9 cellular contexts compared by ENCODE assay signal in the genomic region with DNA sequence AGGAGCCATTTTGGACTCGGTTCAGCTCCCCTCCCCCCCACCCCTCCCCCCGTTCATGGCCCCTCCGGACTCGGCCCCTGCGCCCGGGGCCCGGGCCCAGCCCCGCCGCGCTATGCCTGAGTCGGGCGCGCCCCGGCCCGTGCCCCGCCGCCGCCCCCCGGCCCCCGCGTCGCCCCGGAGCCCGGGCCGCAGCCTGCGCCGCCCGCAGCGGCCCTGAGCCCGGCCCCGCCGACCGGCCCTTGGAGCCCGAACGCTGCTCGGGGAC. TPM values are rescaled to one million over a fixed set of nuclear protein-coding genes. Genes with fewer than 3 reads are reported as not detected.
DNase-seq lines count a peak whose midpoint lies in the region; ATAC-seq, FAIRE-seq and TF ChIP-seq lines count a peak whose summit lies in the region.
"Had no signal": no experiment of that assay in that cellular context is flagged by ENCODE, and none has a peak within 500 bp of the region (broad histone marks: within the 10 kb centered on the region; RNA-seq: fewer than 3 reads in every experiment).

No MANE protein-coding gene starts in this region.

- peak overlapping the region; percentile 84 to 87; a peak in 3 of 4 replicates for H3K4me3 ChIP-seq in SK-N-SH (ENCODE audit: low read depth in 2 of 2, low read length in 1 of 2)
- H3K4me3 ChIP-seq in kidney (ENCODE audit: low read length in 2 of 2): peak overlapping the region in 1 of 2 donors; percentile 91

- peaks cover 27% of the 10 kb centered on the region for H4K20me1 ChIP-seq in SK-N-SH (ENCODE audit: insufficient read depth)

- peak overlapping the region; percentile 73 for H3K4me3 Mint-ChIP-seq in activated T-helper 17 cell treated with anti-CD3 and anti-CD28 coated beads, Interleukin-2, amount 50 U/mL, for 72 hours

- DNase-seq in SK-N-SH (no peak), kidney (no peak)

- H2AFZ ChIP-seq in SK-N-SH (ENCODE audit: low read depth): no peak overlapping the region

- no peak for TF ChIP-seq RAD21 in SK-N-SH (IDR thresholded peaks at IDR 0.05; ENCODE audit: low read length)

- no peaks in the 10 kb centered on the region for H3K36me3 ChIP-seq in SK-N-SH (replicated peaks in 1 of 2; ENCODE audit: control insufficient read depth in 1 of 2, insufficient read depth in 2 of 2, low read length in 1 of 2)
- no peaks in the 10 kb centered on the region for H3K36me3 ChIP-seq in kidney (ENCODE audit: control insufficient read depth in 1 of 2, insufficient read depth in 2 of 2, low read length in 2 of 2)

- no peak for FAIRE-seq in kidney (lab: Jason Lieb, UNC)
- FAIRE-seq: A204.1 had no signal

- no peaks in the 10 kb centered on the region for H3K9me3 Mint-ChIP-seq in activated T-helper 17 cell treated with anti-CD3 and anti-CD28 coated beads, Interleukin-2, amount 50 U/mL, for 72 hours

- TF ChIP-seq EP300 in SK-N-SH (IDR thresholded peaks at IDR 0.05; ENCODE audit: borderline replicate concordance in 1 of 2, low read depth in 1 of 2, low read length in 1 of 2): no peak

- no peak overlapping the region for H3K4me2 ChIP-seq in SK-N-SH

- H3K9ac ChIP-seq in SK-N-SH (peak overlapping the region; percentile 93; the same call in 1 of the 2 replicates), kidney (ENCODE audit: low read length in 2 of 2) (no peak overlapping the region)

- H3K9me2 ChIP-seq in SK-N-SH: no peaks in the 10 kb centered on the region

- WGBS in SK-N-SH (ENCODE audit: low lambda C conversion rate): 0% methylated on average over 13 of the region's 36 CpGs

- H3F3A ChIP-seq in SK-N-SH (replicated peaks; ENCODE audit: insufficient read depth): no peaks in the 10 kb centered on the region

- TF ChIP-seq CTCF in SK-N-SH (IDR thresholded peaks at IDR 0.05) (no peak), kidney (IDR thresholded peaks at IDR 0.05; ENCODE audit: borderline replicate concordance, extremely low read depth, insufficient read depth) (no peak)

- H3K4me1 ChIP-seq in SK-N-SH (ENCODE audit: control insufficient read depth in 1 of 2, insufficient read depth in 2 of 2, low read depth in 1 of 2, low read length in 1 of 2): peaks cover 0 to 27% of the 10 kb centered on the region in 2 experiments; a peak in 2 of 4 replicates
- peaks cover 27 to 34% of the 10 kb centered on the region in 2 donors for H3K4me1 ChIP-seq in kidney (ENCODE audit: control insufficient read depth in 1 of 2, insufficient read depth in 1 of 2, low read depth in 1 of 2, low read length in 2 of 2)

- CTCF ChIA-PET in SK-N-SH (lab: Yijun Ruan, JAX): interaction anchor here (2.0 kb wide), 1 partner anchor 108 kb away, joined by 8 read pairs; the partner anchor contains the start of gene XYLB

- no peaks in the 10 kb centered on the region for H3K27me3 ChIP-seq in SK-N-SH (ENCODE audit: insufficient read depth)

- intact Hi-C loops in kidney (cut with DNase I): no loop called here

- H3K27ac ChIP-seq in SK-N-SH (ENCODE audit: low read depth in 2 of 2, low read length in 1 of 2) (peak overlapping the region; percentile 48 to 92; a peak in 3 of 4 replicates), kidney (ENCODE audit: low read depth in 2 of 2, low read length in 2 of 2) (peak overlapping the region; percentile 75 to 85), temporal lobe (ENCODE audit: low read depth, low read length) (peak overlapping the region; percentile 65)

- no peaks in the 10 kb centered on the region for H3K27me3 Mint-ChIP-seq in activated T-helper 17 cell treated with anti-CD3 and anti-CD28 coated beads, Interleukin-2, amount 50 U/mL, for 72 hours

- peaks cover 10% of the 10 kb centered on the region for H3K4me1 Mint-ChIP-seq in activated T-helper 17 cell treated with anti-CD3 and anti-CD28 coated beads, Interleukin-2, amount 50 U/mL, for 72 hours

- H3K79me2 ChIP-seq in SK-N-SH (ENCODE audit: insufficient read depth): peaks cover 41% of the 10 kb centered on the region

- ATAC-seq in SK-N-SH treated with all-trans-retinoic acid at 6 μM for 48 hours (no peak), HG03565 (IDR thresholded peaks at IDR 0.05; ENCODE audit: unreplicated experiment) (no peak), GM21723 (IDR thresholded peaks at IDR 0.05; ENCODE audit: unreplicated experiment) (no peak), HG02885 (IDR thresholded peaks at IDR 0.05; ENCODE audit: poor library complexity, unreplicated experiment) (no peak)
- ATAC-seq in activated T-helper 17 cell treated with anti-CD3 and anti-CD28 coated beads, Interleukin-2, amount 50 U/mL, for 72 hours (replicated peaks): no peak

- no peak overlapping the region for H3K27ac Mint-ChIP-seq in activated T-helper 17 cell treated with anti-CD3 and anti-CD28 coated beads, Interleukin-2, amount 50 U/mL, for 72 hours

- no peaks in the 10 kb centered on the region for H3K9me3 ChIP-seq in SK-N-SH
- H3K9me3 ChIP-seq in kidney (ENCODE audit: control insufficient read depth in 1 of 2, low read length in 2 of 2): no peaks in the 10 kb centered on the region

- POLR2A ChIA-PET in SK-N-SH (lab: Yijun Ruan, JAX): no interaction called here

- H3K36me3 Mint-ChIP-seq in activated T-helper 17 cell treated with anti-CD3 and anti-CD28 coated beads, Interleukin-2, amount 50 U/mL, for 72 hours (ENCODE audit: low read depth): peaks cover 4% of the 10 kb centered on the region

TF ChIP-seq in SK-N-SH, 30 proteins besides CTCF, POLR2A, EP300 and RAD21:
- TF ChIP-seq MEF2A (IDR thresholded peaks at IDR 0.05; ENCODE audit: borderline replicate concordance, low read depth) (no peak), POLR2AphosphoS5 (IDR thresholded peaks at IDR 0.05; ENCODE audit: low read depth, low read length) (no peak)

TF ChIP-seq in SK-N-SH treated with all-trans-retinoic acid at 6 μM for 48 hours, 23 proteins besides CTCF, POLR2A, EP300 and RAD21 (continues in another document):
- TF ChIP-seq OSR1 (CRISPR knock-in tag; IDR thresholded peaks at IDR 0.05): no peak
- no peak for TF ChIP-seq ARNTL (CRISPR knock-in tag; IDR thresholded peaks at IDR 0.05; ENCODE audit: borderline replicate concordance, low read depth)
- no peak for TF ChIP-seq BACH2 (CRISPR knock-in tag; IDR thresholded peaks at IDR 0.05; ENCODE audit: borderline replicate concordance)
- no peak for TF ChIP-seq ESRRG (CRISPR knock-in tag; IDR thresholded peaks at IDR 0.05)
- TF ChIP-seq ZNF8 (CRISPR knock-in tag; IDR thresholded peaks at IDR 0.05): no peak
- TF ChIP-seq, protein P1, sequence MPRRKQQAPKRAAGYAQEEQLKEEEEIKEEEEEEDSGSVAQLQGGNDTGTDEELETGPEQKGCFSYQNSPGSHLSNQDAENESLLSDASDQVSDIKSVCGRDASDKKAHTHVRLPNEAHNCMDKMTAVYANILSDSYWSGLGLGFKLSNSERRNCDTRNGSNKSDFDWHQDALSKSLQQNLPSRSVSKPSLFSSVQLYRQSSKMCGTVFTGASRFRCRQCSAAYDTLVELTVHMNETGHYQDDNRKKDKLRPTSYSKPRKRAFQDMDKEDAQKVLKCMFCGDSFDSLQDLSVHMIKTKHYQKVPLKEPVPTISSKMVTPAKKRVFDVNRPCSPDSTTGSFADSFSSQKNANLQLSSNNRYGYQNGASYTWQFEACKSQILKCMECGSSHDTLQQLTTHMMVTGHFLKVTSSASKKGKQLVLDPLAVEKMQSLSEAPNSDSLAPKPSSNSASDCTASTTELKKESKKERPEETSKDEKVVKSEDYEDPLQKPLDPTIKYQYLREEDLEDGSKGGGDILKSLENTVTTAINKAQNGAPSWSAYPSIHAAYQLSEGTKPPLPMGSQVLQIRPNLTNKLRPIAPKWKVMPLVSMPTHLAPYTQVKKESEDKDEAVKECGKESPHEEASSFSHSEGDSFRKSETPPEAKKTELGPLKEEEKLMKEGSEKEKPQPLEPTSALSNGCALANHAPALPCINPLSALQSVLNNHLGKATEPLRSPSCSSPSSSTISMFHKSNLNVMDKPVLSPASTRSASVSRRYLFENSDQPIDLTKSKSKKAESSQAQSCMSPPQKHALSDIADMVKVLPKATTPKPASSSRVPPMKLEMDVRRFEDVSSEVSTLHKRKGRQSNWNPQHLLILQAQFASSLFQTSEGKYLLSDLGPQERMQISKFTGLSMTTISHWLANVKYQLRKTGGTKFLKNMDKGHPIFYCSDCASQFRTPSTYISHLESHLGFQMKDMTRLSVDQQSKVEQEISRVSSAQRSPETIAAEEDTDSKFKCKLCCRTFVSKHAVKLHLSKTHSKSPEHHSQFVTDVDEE (CRISPR knock-in tag; IDR thresholded peaks at IDR 0.05): no peak
- no peak for TF ChIP-seq ZNF70 (CRISPR knock-in tag; IDR thresholded peaks at IDR 0.05)
- no peak for TF ChIP-seq ZFP30 (CRISPR knock-in tag; IDR thresholded peaks at IDR 0.05)
- no peak for TF ChIP-seq RARB (CRISPR knock-in tag; IDR thresholded peaks at IDR 0.05)
- TF ChIP-seq PPARA (CRISPR knock-in tag; IDR thresholded peaks at IDR 0.05; ENCODE audit: borderline replicate concordance): no peak
- TF ChIP-seq POU6F1 (CRISPR knock-in tag; IDR thresholded peaks at IDR 0.05; ENCODE audit: borderline replicate concordance, low read depth): no peak
- no peak for TF ChIP-seq ZFP3 (CRISPR knock-in tag; IDR thresholded peaks at IDR 0.05)

RNA-seq across cellular contexts. Expression of gene ACVR2B, which starts 0.2 kb away (rescaled TPM):
- polyA plus RNA-seq in SK-N-SH (2012; rRNA removed): 1.4 TPM in 2 replicates
- polyA plus RNA-seq in SK-N-SH (2012; cell fraction: cytosol; rRNA removed): 0.72 and 1.0 TPM in 2 replicates
- polyA plus RNA-seq in SK-N-SH (2012; cell fraction: nucleus; rRNA removed): 2.0 and 2.1 TPM in 2 replicates
- total RNA-seq in activated T-helper 17 cell treated with anti-CD3 and anti-CD28 coated beads, Interleukin-2, amount 50 U/mL, for 72 hours: 10 to 100 TPM in 1 of 2 donors, 1 to 10 TPM in 1; 7.7 to 12.8 TPM
- total RNA-seq in kidney: 11.2 TPM
- polyA plus RNA-seq in kidney (ENCODE audit: insufficient read depth, low read depth, low replicate concordance): 1.2 TPM
- total RNA-seq in temporal lobe: 32.9 TPM

RNA-seq across cellular contexts. Expression of gene EXOG, which starts 42.3 kb away (rescaled TPM):
- polyA plus RNA-seq in SK-N-SH (2012; rRNA removed): 6.2 and 8.8 TPM in 2 replicates
- 4.9 and 5.0 TPM in 2 replicates for polyA plus RNA-seq in SK-N-SH (2012; cell fraction: cytosol; rRNA removed)
- 19.3 and 31.0 TPM in 2 replicates for polyA plus RNA-seq in SK-N-SH (2012; cell fraction: nucleus; rRNA removed)
- total RNA-seq in activated T-helper 17 cell treated with anti-CD3 and anti-CD28 coated beads, Interleukin-2, amount 50 U/mL, for 72 hours: 10 to 100 TPM; 15.9 to 23.8 TPM
- total RNA-seq in kidney: 16.4 TPM
- polyA plus RNA-seq in kidney (ENCODE audit: insufficient read depth, low read depth, low replicate concordance): 5.5 TPM
- total RNA-seq in temporal lobe: 15.0 TPM
